ENCODE assay signal across 8 cellular contexts in genomic region chr6:28251648-28252506, GRCh38. TPM values are rescaled to one million over a fixed set of nuclear protein-coding genes. Genes with fewer than 3 reads are reported as not detected.
DNase-seq lines count a peak whose midpoint lies in the region; ATAC-seq and TF ChIP-seq lines count a peak whose summit lies in the region.

TSS of gene ZKSCAN4 (minus strand) at chr6:28252269. CDS start at chr6:28251980, 289 bp downstream.

- peak within 1 kb of the TSS; percentile 92 for H3K4me3 ChIP-seq in ACC112 (ENCODE audit: low read depth, low read length)
- H3K4me3 ChIP-seq in coronary artery: peak within 1 kb of the TSS; percentile 85

- no peaks in the 10 kb centered on the region for H3K27me3 ChIP-seq in ACC112 (ENCODE audit: insufficient read depth, low read length)
- H3K27me3 ChIP-seq in layer of hippocampus (ENCODE audit: control insufficient read depth, insufficient read depth, low read length): peaks cover 2% of the 10 kb centered on the region

- H3K4me1 ChIP-seq in ACC112 (ENCODE audit: control insufficient read depth, insufficient read depth, low read length, unreplicated experiment): peaks cover 25% of the 10 kb centered on the region

- peaks cover 3% of the 10 kb centered on the region; the same call in 1 of the 2 replicates for H3K36me3 ChIP-seq in ACC112 (ENCODE audit: insufficient read depth, low read length)

- H2AFZ ChIP-seq in ACC112 (ENCODE audit: low read length, unreplicated experiment): peak within 1 kb of the TSS; percentile 94

- peaks cover 12% of the 10 kb centered on the region for H3K79me2 ChIP-seq in ACC112 (ENCODE audit: control insufficient read depth, insufficient read depth, low read length, unreplicated experiment)

- DNase-seq in NCI-H460 (ENCODE audit: extremely low read depth, low read depth): peak; percentile 80
- DNase-seq in activated CD4-positive, alpha-beta T cell treated with anti-CD3 and anti-CD28 coated beads for 24 hours (ENCODE audit: low read depth in 2 of 2): peak; percentile 66 to 82
- DNase-seq in coronary artery (ENCODE audit: low spot score): no peak
- peak; percentile 70 to 87 (median 74) for DNase-seq in stimulated activated CD4-positive, alpha-beta T cell treated with anti-CD3 and anti-CD28 coated beads, Interleukin-1b, Interleukin-23, amount 100 ng/mL, for 24 hours (ENCODE audit: low read depth in 4 of 4, low spot score in 1 of 4)

- ATAC-seq in GM18870 (IDR thresholded peaks at IDR 0.05; ENCODE audit: unreplicated experiment) (peak; percentile 70), HG03342 (IDR thresholded peaks at IDR 0.05; ENCODE audit: unreplicated experiment) (peak; percentile 69)

- H3K27ac ChIP-seq in ACC112 (ENCODE audit: low read depth, low read length) (no peak within 1 kb of the TSS; the same call in 1 of the 2 replicates), coronary artery (peak within 1 kb of the TSS; percentile 18 to 63), layer of hippocampus (ENCODE audit: low read depth, low read length) (peak within 1 kb of the TSS; percentile 22)

- no peak for TF ChIP-seq CTCF in coronary artery (IDR thresholded peaks at IDR 0.05)

RNA-seq across cellular contexts. Expression of gene ZKSCAN4, which starts in this region (rescaled TPM):
- total RNA-seq in NCI-H460 (2014; rRNA removed; shearing (Covaris generic)): 2.6 and 3.4 TPM in 2 replicates
- polyA plus RNA-seq in NCI-H460 (2014; cell fraction: nucleus; rRNA removed): 1.2 and 2.5 TPM in 2 replicates
